ENCODE assay signal across 20 cellular contexts in genomic region chr17:78765821-78766220, GRCh38. TPM values are rescaled to one million over a fixed set of nuclear protein-coding genes. Genes with fewer than 3 reads are reported as not detected.
DNase-seq lines count a peak whose midpoint lies in the region; ATAC-seq, FAIRE-seq and TF ChIP-seq lines count a peak whose summit lies in the region.
"Had no signal": no experiment of that assay in that cellular context is flagged by ENCODE, and none has a peak within 500 bp of the region (broad histone marks: within the 10 kb centered on the region; RNA-seq: fewer than 3 reads in every experiment).

No MANE protein-coding gene starts in this region.

- H3K36me3 ChIP-seq in BLaER1 treated with 17β-estradiol and CSF1 and Interleukin-3, amounts not matched to agents 10 nM and 100 nM, result peaks cover 0 to 34% (median 9%) of the 10 kb centered on the region in 11 experiments; a peak in 13 of 22 replicates
- no peaks in the 10 kb centered on the region for H3K36me3 ChIP-seq in CD8-positive, alpha-beta T cell (ENCODE audit: insufficient read depth, low read length)
- H3K36me3 ChIP-seq in GM12878 (ENCODE audit: control insufficient read depth in 2 of 2, insufficient read depth in 2 of 2, low read length in 1 of 2) (peaks cover 0 to 9% of the 10 kb centered on the region in 2 experiments; a peak in 1 of 4 replicates), MG63 (no peaks in the 10 kb centered on the region), SJCRH30 (no peaks in the 10 kb centered on the region)
- H3K36me3 ChIP-seq: stomach had no signal

- H3K36me3 Mint-ChIP-seq in CD8-positive, alpha-beta T cell, result peaks cover 25% of the 10 kb centered on the region
- H3K36me3 Mint-ChIP-seq in natural killer cell treated with Interleukin-12 subunit alpha and Interleukin-12 subunit beta and Interleukin-15 and Interleukin-18, amount 100 ng/mL, for 72 hours, result no peaks in the 10 kb centered on the region

- H3K79me2 ChIP-seq in GM12878 (ENCODE audit: control insufficient read depth, insufficient read depth, low read length), result peaks cover 96% of the 10 kb centered on the region

- peaks cover 48 to 100% (median 84%) of the 10 kb centered on the region in 10 experiments for H3K4me1 ChIP-seq in BLaER1 treated with 17β-estradiol and CSF1 and Interleukin-3, amounts not matched to agents 10 nM and 100 nM
- H3K4me1 ChIP-seq in CD8-positive, alpha-beta T cell (ENCODE audit: insufficient read depth, low read length), result peaks cover 94% of the 10 kb centered on the region
- peaks cover 42% of the 10 kb centered on the region for H3K4me1 ChIP-seq in GM12878 (ENCODE audit: control insufficient read depth, insufficient read depth, low read length)
- H3K4me1 ChIP-seq in SJCRH30, result peaks cover 23% of the 10 kb centered on the region

- H4K20me1 ChIP-seq in BLaER1 treated with 17β-estradiol and CSF1 and Interleukin-3, amounts not matched to agents 10 nM and 100 nM, result peaks cover 42 to 100% (median 89%) of the 10 kb centered on the region in 11 experiments
- no peaks in the 10 kb centered on the region; the same call in 1 of the 2 replicates for H4K20me1 ChIP-seq in GM12878 (ENCODE audit: control insufficient read depth, insufficient read depth)

- no peak for TF ChIP-seq POLR2A in GM12878 (IDR thresholded peaks at IDR 0.05; ENCODE audit: low read depth, low read length)

- no peak overlapping the region for H3K4me3 Mint-ChIP-seq in CD8-positive, alpha-beta T cell
- no peak overlapping the region for H3K4me3 Mint-ChIP-seq in natural killer cell treated with Interleukin-12 subunit alpha and Interleukin-12 subunit beta and Interleukin-15 and Interleukin-18, amount 100 ng/mL, for 72 hours

- no TSS peak for BruUV-seq in GM12878 (replicated peaks; lab: Mats Ljungman, UMichigan)

- H2AFZ ChIP-seq in GM12878 (ENCODE audit: control insufficient read depth, low read depth, low read length), result no peak overlapping the region

- TF ChIP-seq RAD21 in GM12878 (IDR thresholded peaks at IDR 0.05; ENCODE audit: insufficient read depth, low read depth, low read length), result no peak

- TF ChIP-seq EP300 in GM12878 (IDR thresholded peaks at IDR 0.05; ENCODE audit: borderline replicate concordance in 1 of 2, control insufficient read depth in 1 of 2, low read depth in 2 of 2, low read length in 2 of 2), result no peak

- WGBS in GM12878 (ENCODE audit: insufficient coverage, insufficient replicate concordance, low lambda C conversion rate, missing lambda C conversion rate), result 87% methylated on average over 3 of the region's 3 CpGs

- DNase-seq in CD8-positive, alpha-beta T cell, result no peak
- DNase-seq in GM12878 (ENCODE audit: low read depth, low spot score) (no peak), MG63 (no peak), frontal cortex (ENCODE audit: low spot score in 2 of 2) (no peak), SJCRH30 (no peak)
- DNase-seq in natural killer cell treated with Interleukin-12 subunit alpha and Interleukin-12 subunit beta and Interleukin-15 and Interleukin-18, amount 100 ng/mL, for 72 hours (ENCODE audit: low spot score), result peak; percentile 48
- DNase-seq: DMS 273 treated with DMSO at 0.1 percent for 48 hours, GF-D8, Kasumi-1, NCI-H1417, occipital lobe, right cardiac atrium, SHP77, stomach, T-cell had no signal

- no peak for TF ChIP-seq CTCF in CD8-positive, alpha-beta T cell (IDR thresholded peaks at IDR 0.05)
- no peak for TF ChIP-seq CTCF in GM12878 (IDR thresholded peaks at IDR 0.05 in 2 of 3, conservative IDR thresholded peaks at IDR 0.05 in 1 of 3; ENCODE audit: control insufficient read depth in 2 of 3, extremely low read depth in 1 of 3, insufficient read depth in 1 of 3, low read depth in 3 of 3, low read length in 3 of 3)

- ATAC-seq in CD8-positive, alpha-beta T cell, result no peak
- no peak for ATAC-seq in GM12878
- ATAC-seq in natural killer cell treated with Interleukin-12 subunit alpha and Interleukin-12 subunit beta and Interleukin-15 and Interleukin-18, amount 100 ng/mL, for 72 hours, result no peak
- ATAC-seq: left lobe of liver, right cardiac atrium, T-cell had no signal

- H3K4me1 Mint-ChIP-seq in CD8-positive, alpha-beta T cell (ENCODE audit: low read depth), result peaks cover 47% of the 10 kb centered on the region
- peaks cover 19 to 24% of the 10 kb centered on the region in 2 donors for H3K4me1 Mint-ChIP-seq in natural killer cell treated with Interleukin-12 subunit alpha and Interleukin-12 subunit beta and Interleukin-15 and Interleukin-18, amount 100 ng/mL, for 72 hours (ENCODE audit: low read depth in 2 of 2)

- in situ Hi-C loops in GM12878 (cut with MboI), result no loop called here

- H3K27me3 ChIP-seq in BLaER1 treated with 17β-estradiol and CSF1 and Interleukin-3, amounts not matched to agents 10 nM and 100 nM, result no peaks in the 10 kb centered on the region
- H3K27me3 ChIP-seq in CD8-positive, alpha-beta T cell (ENCODE audit: insufficient read depth, low read length), result no peaks in the 10 kb centered on the region
- H3K27me3 ChIP-seq in GM12878 (replicated peaks in 1 of 2; ENCODE audit: control insufficient read depth in 2 of 2, insufficient read depth in 2 of 2, low read length in 1 of 2) (no peaks in the 10 kb centered on the region), MG63 (no peaks in the 10 kb centered on the region), SJCRH30 (no peaks in the 10 kb centered on the region)
- H3K27me3 ChIP-seq: stomach had no signal

- FAIRE-seq in GM12878 (lab: Jason Lieb, UNC) (no peak), frontal cortex (lab: Jason Lieb, UNC) (no peak)
- FAIRE-seq: colon, GM12891 had no signal

- SMC1A ChIA-PET in GM12878 (lab: Charles Lee; ENCODE audit: uncharacterized antibody, unreplicated experiment), result interaction anchor here (1.2 to 6.4 kb wide), 7 partner anchors 7 to 49 kb away, joined by 5 to 52 read pairs (median 10); no protein-coding TSS in a partner anchor

- H3K9me3 ChIP-seq in BLaER1 treated with 17β-estradiol and CSF1 and Interleukin-3, amounts not matched to agents 10 nM and 100 nM (replicated peaks in 1 of 11), result no peaks in the 10 kb centered on the region
- H3K9me3 ChIP-seq in CD8-positive, alpha-beta T cell (ENCODE audit: low read length), result no peaks in the 10 kb centered on the region
- H3K9me3 ChIP-seq in GM12878 (replicated peaks; ENCODE audit: control insufficient read depth, insufficient read depth, low read length), result no peaks in the 10 kb centered on the region; the same call in 2 of the 3 replicates
- no peaks in the 10 kb centered on the region for H3K9me3 ChIP-seq in MG63
- no peaks in the 10 kb centered on the region for H3K9me3 ChIP-seq in SJCRH30 (replicated peaks)
- H3K9me3 ChIP-seq: stomach had no signal

- H3K27ac Mint-ChIP-seq in CD8-positive, alpha-beta T cell, result no peak overlapping the region
- H3K27ac Mint-ChIP-seq in natural killer cell treated with Interleukin-12 subunit alpha and Interleukin-12 subunit beta and Interleukin-15 and Interleukin-18, amount 100 ng/mL, for 72 hours, result peak overlapping the region in 1 of 2 donors; percentile 64
- H3K27ac Mint-ChIP-seq: activated T-helper 2 cell treated with anti-CD3 and anti-CD28 coated beads, Interferon-gamma antibody, Interleukin-2, Interleukin-4, amounts not matched to agents 10 μg/mL and 5 μg/mL and 100 μg/mL, durations not matched to agents 14 hours and 24 hours and 36 hours had no signal

- peak overlapping the region in 1 of 11 experiments; percentile 12; a peak in 2 of 22 replicates for H3K27ac ChIP-seq in BLaER1 treated with 17β-estradiol and CSF1 and Interleukin-3, amounts not matched to agents 10 nM and 100 nM
- H3K27ac ChIP-seq in CD8-positive, alpha-beta T cell (ENCODE audit: low read depth, low read length), result peak overlapping the region; percentile 33
- H3K27ac ChIP-seq in GM12878 (ENCODE audit: control insufficient read depth, insufficient read depth) (0 out of 2 replicates have a peak overlapping the region, but pooled peaks have one; percentile 53), SJCRH30 (no peak overlapping the region)

- RAD21 ChIA-PET in GM12878 (lab: Charles Lee; ENCODE audit: unreplicated experiment), result interaction anchor here (1.0 to 2.0 kb wide), 4 partner anchors 9 to 56 kb away, joined by 3 to 11 read pairs (median 4); no protein-coding TSS in a partner anchor

- H3K27me3 Mint-ChIP-seq in CD8-positive, alpha-beta T cell (ENCODE audit: low read depth), result no peaks in the 10 kb centered on the region
- H3K27me3 Mint-ChIP-seq in natural killer cell treated with Interleukin-12 subunit alpha and Interleukin-12 subunit beta and Interleukin-15 and Interleukin-18, amount 100 ng/mL, for 72 hours, result no peaks in the 10 kb centered on the region
- H3K27me3 Mint-ChIP-seq: T-cell had no signal

- CTCF ChIA-PET in CD8-positive, alpha-beta T cell (lab: Charles Lee), result interaction anchor here (0.6 to 2.1 kb wide), 3 partner anchors 17 to 22 kb away, joined by 3 to 6 read pairs (median 5); no protein-coding TSS in a partner anchor
- CTCF ChIA-PET in GM12878 (lab: Yijun Ruan, JAX), result interaction anchor here (0.6 to 7.0 kb wide), 5 partner anchors 9 to 66 kb away, joined by 7 to 76 read pairs (median 15); no protein-coding TSS in a partner anchor

- POLR2A ChIA-PET in CD8-positive, alpha-beta T cell (lab: Charles Lee), result interaction anchor here (1.4 to 1.5 kb wide), 2 partner anchors 24 kb away, joined by 3 to 5 read pairs; no protein-coding TSS in a partner anchor
- POLR2A ChIA-PET in GM12878 (lab: Charles Lee), result interaction anchor here (2.7 to 12.8 kb wide), 3 partner anchors 9 to 28 kb away, joined by 9 to 131 read pairs (median 67); no protein-coding TSS in a partner anchor

- intact Hi-C loops in CD8-positive, alpha-beta T cell (cut with DNase I, micrococcal nuclease), result no loop called here
- intact Hi-C loops in GM12878 (cut with micrococcal nuclease; ENCODE audit: unreplicated experiment), result no loop called here

- peak overlapping the region in 1 of 11 experiments; percentile 3; a peak in 1 of 22 replicates for H3K9ac ChIP-seq in BLaER1 treated with 17β-estradiol and CSF1 and Interleukin-3, amounts not matched to agents 10 nM and 100 nM
- no peak overlapping the region for H3K9ac ChIP-seq in GM12878 (ENCODE audit: control insufficient read depth, insufficient read depth, low read length)

- H3K4me3 ChIP-seq in BLaER1 treated with 17β-estradiol and CSF1 and Interleukin-3, amounts not matched to agents 10 nM and 100 nM, result no peak overlapping the region
- no peak overlapping the region for H3K4me3 ChIP-seq in CD8-positive, alpha-beta T cell (ENCODE audit: low read depth, low read length)
- H3K4me3 ChIP-seq in GM12878 (no peak overlapping the region), MG63 (no peak overlapping the region), SJCRH30 (no peak overlapping the region)
- H3K4me3 ChIP-seq: stomach had no signal

- H3K9me3 Mint-ChIP-seq in CD8-positive, alpha-beta T cell, result no peaks in the 10 kb centered on the region
- H3K9me3 Mint-ChIP-seq in natural killer cell treated with Interleukin-12 subunit alpha and Interleukin-12 subunit beta and Interleukin-15 and Interleukin-18, amount 100 ng/mL, for 72 hours, result no peaks in the 10 kb centered on the region
- H3K9me3 Mint-ChIP-seq: activated T-helper 2 cell treated with anti-CD3 and anti-CD28 coated beads, Interferon-gamma antibody, Interleukin-2, Interleukin-4, amounts not matched to agents 10 μg/mL and 5 μg/mL and 100 μg/mL, durations not matched to agents 14 hours and 24 hours and 36 hours; T-cell had no signal

- H3K4me2 ChIP-seq in BLaER1 treated with 17β-estradiol and CSF1 and Interleukin-3, amounts not matched to agents 10 nM and 100 nM, result peak overlapping the region in 8 of 11 experiments; percentile 7 to 100 (median 34); a peak in 14 of 22 replicates
- no peak overlapping the region for H3K4me2 ChIP-seq in GM12878 (ENCODE audit: control insufficient read depth, insufficient read depth)

RNA-seq across cellular contexts. Expression of gene CYTH1, which starts 16.3 kb away (rescaled TPM):
- 100 to 1,000 TPM; 475 to 490 TPM for total RNA-seq in CD8-positive, alpha-beta T cell
- 559 and 619 TPM in 2 replicates for total RNA-seq in GM12878 (2013; cell fraction: nucleolus; rRNA removed)
- 92.6 and 97.8 TPM in 2 replicates for total RNA-seq in GM12878 (2014; rRNA removed)
- total RNA-seq in GM12878 (2014; rRNA removed; fragmentation: Illumina TruSeq; extraction: Trizol), result 130 and 134 TPM in 2 replicates
- 165 and 167 TPM in 2 replicates for total RNA-seq in GM12878 (2021)
- polyA plus RNA-seq in GM12878 (2011; ENCODE audit: low read depth), result 88.3 TPM
- 141 and 188 TPM in 2 replicates for polyA plus RNA-seq in GM12878 (2011; rRNA removed)
- polyA plus RNA-seq in GM12878 (2011; cell fraction: cytosol; rRNA removed), result 170 and 179 TPM in 2 replicates
- 778 and 997 TPM in 2 replicates for polyA plus RNA-seq in GM12878 (2011; cell fraction: nucleus; rRNA removed)
- polyA plus RNA-seq in GM12878 (2012), result 136 and 161 TPM in 2 replicates
- 160 and 179 TPM in 2 replicates for polyA plus RNA-seq in GM12878 (2014; fragmentation: Illumina TruSeq; extraction: Trizol)
- 10 to 100 TPM in 1 of 2 experiments, 1 to 10 TPM in 1; 6.6 to 11.8 TPM for polyA plus RNA-seq in GM12878 (2014; fragmentation: Nextera tagmentation; extraction: Ambion mirVana)
- 162 and 172 TPM in 2 replicates for polyA plus RNA-seq in GM12878 (2014; rRNA removed)
- 100 to 1,000 TPM; 138 to 153 TPM for polyA plus RNA-seq in GM12878 (2016; fragmentation: Nextera tagmentation; extraction: Ambion mirVana)
- 135 and 140 TPM in 2 replicates for polyA minus RNA-seq in GM12878 (2011; rRNA and poly(A)+ RNA removed)
- polyA minus RNA-seq in GM12878 (2011; cell fraction: cytosol; rRNA and poly(A)+ RNA removed), result 38.6 and 44.8 TPM in 2 replicates
- polyA minus RNA-seq in GM12878 (2011; cell fraction: nucleus; rRNA and poly(A)+ RNA removed), result 165 and 192 TPM in 2 replicates
- 100 to 1,000 TPM; 111 to 149 TPM for total RNA-seq in natural killer cell treated with Interleukin-12 subunit alpha and Interleukin-12 subunit beta and Interleukin-15 and Interleukin-18, amount 100 ng/mL, for 72 hours
- total RNA-seq in MG63 (2014; rRNA removed; shearing (Covaris generic); ENCODE audit: low replicate concordance), result 11.2 and 17.2 TPM in 2 replicates
- total RNA-seq in frontal cortex, result 53.4 TPM
- 29.1 and 34.0 TPM in 2 replicates for total RNA-seq in SJCRH30 (2014; rRNA removed; shearing (Covaris generic))
